In the genomic region with DNA sequence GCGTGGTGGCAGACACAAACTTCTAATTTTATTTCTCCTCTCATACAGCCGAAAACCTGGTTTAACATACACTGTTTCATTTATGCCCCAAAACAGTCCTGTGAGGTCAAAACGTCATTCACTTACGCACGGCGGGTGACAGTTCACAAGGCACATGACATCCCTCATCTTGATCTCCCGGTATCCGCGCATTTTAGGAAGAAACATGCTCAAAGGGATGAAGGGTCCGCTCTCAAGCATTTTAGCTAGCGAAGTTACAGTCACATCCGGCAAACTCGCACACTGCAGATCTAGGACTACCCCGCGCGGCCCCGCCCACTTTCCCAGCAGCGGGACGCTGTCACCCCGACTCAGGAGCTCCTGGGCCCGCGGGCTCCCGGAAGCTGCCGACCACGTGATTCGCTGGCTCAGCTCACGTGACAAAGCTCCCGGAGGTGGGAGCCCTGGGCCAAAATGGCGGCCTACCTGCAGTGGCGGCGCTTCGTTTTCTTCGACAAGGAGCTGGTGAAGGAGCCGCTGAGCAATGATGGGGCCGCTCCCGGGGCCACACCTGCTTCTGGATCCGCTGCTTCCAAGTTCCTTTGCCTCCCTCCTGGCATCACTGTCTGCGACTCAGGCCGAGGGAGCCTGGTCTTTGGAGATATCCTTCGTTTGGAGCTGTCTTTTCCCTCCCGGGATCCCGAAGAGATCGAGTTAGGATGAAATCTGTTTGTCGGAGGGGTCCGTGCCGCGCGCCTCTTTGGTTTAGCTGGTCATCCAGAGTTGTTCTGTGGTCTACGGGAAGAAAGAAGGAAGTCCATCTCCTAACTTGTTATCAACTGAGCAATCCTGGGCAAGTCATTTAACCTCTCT, we compare ENCODE assay signal across 8 cellular contexts. TPM values are rescaled to one million over a fixed set of nuclear protein-coding genes. Genes with fewer than 3 reads are reported as not detected.
DNase-seq lines count a peak whose midpoint lies in the region; ATAC-seq, FAIRE-seq and TF ChIP-seq lines count a peak whose summit lies in the region.

A gene (plus strand): TSS at position 448 of the 852 bp plus-strand sequence. CDS start 6 bp downstream, at position 454.

- dilution Hi-C loops in endothelial cell of umbilical vein (cut with MboI; ENCODE audit: extremely low pct_ligation_motif_present, low sequenced_read_pairs): no loop called here

- H3K4me1 ChIP-seq in HUES64 (ENCODE audit: insufficient read depth, low read length): no peaks in the 10 kb centered on the region
- peaks cover 23% of the 10 kb centered on the region for H3K4me1 ChIP-seq in OCI-LY7 (ENCODE audit: insufficient read depth, low read length, poor library complexity, severe bottlenecking)
- H3K4me1 ChIP-seq in endothelial cell of umbilical vein (ENCODE audit: control insufficient read depth, extremely low read depth, insufficient read depth, low read length): peaks cover 3% of the 10 kb centered on the region

- peak; percentile 91 for TF ChIP-seq POLR2A in endothelial cell of umbilical vein (IDR thresholded peaks at IDR 0.05; ENCODE audit: low read depth, low read length)

- POLR2A ChIA-PET in OCI-LY7 (lab: Charles Lee) (interaction anchor here (0.5 to 3.0 kb wide), 17 partner anchors 10 to 162 kb away, joined by 3 to 22 read pairs (median 4); a partner anchor contains a TSS), endothelial cell of umbilical vein (lab: Charles Lee) (interaction anchor here (0.7 to 2.0 kb wide), 5 partner anchors 10 to 34 kb away, joined by 3 to 13 read pairs (median 7); a partner anchor contains a TSS)

- peak within 1 kb of the TSS; percentile 90 for H2AFZ ChIP-seq in OCI-LY7 (ENCODE audit: low read length)
- H2AFZ ChIP-seq in endothelial cell of umbilical vein (ENCODE audit: low read depth, low read length): peak within 1 kb of the TSS; percentile 89

- peak within 1 kb of the TSS; percentile 96 for H3K4me3 ChIP-seq in HUES64 (ENCODE audit: low read length)
- H3K4me3 ChIP-seq in OCI-LY7 (ENCODE audit: low read depth, low read length, poor library complexity, severe bottlenecking): peak within 1 kb of the TSS; percentile 83
- peak within 1 kb of the TSS; percentile 56 to 97 (median 64) for H3K4me3 ChIP-seq in endothelial cell of umbilical vein (replicated peaks in 1 of 3; ENCODE audit: insufficient read depth in 1 of 3, low read depth in 1 of 3, low read length in 3 of 3)

- no peaks in the 10 kb centered on the region for H3K9me2 ChIP-seq in OCI-LY7 (ENCODE audit: insufficient read depth, low read length)

- TSS peak; percentile 89 for BruUV-seq in OCI-LY7 (replicated peaks; lab: Mats Ljungman, UMichigan)
- BruUV-seq in endothelial cell of umbilical vein (replicated peaks; lab: Mats Ljungman, UMichigan): TSS peak; percentile 78

- WGBS in HUES64: under 1% methylated on average over 49 of the region's 49 CpGs

- peak; percentile 95 for FAIRE-seq in endothelial cell of umbilical vein (lab: Jason Lieb, UNC)

- H3K36me3 ChIP-seq in HUES64 (ENCODE audit: insufficient read depth, low read length) (peaks cover 27% of the 10 kb centered on the region), OCI-LY7 (ENCODE audit: insufficient read depth, low read length) (peaks cover 24% of the 10 kb centered on the region), endothelial cell of umbilical vein (ENCODE audit: control insufficient read depth in 2 of 2, extremely low read depth in 1 of 2, insufficient read depth in 2 of 2, low read length in 2 of 2) (peaks cover 4 to 8% of the 10 kb centered on the region in 2 experiments)

- no peaks in the 10 kb centered on the region for H3K9me1 ChIP-seq in endothelial cell of umbilical vein (replicated peaks; ENCODE audit: control insufficient read depth, extremely low read depth, insufficient read depth, low read length)

- H3K9me3 ChIP-seq in HUES64 (ENCODE audit: insufficient read depth, low read depth, low read length) (no peaks in the 10 kb centered on the region), OCI-LY7 (ENCODE audit: low read length) (no peaks in the 10 kb centered on the region), endothelial cell of umbilical vein (replicated peaks; ENCODE audit: control insufficient read depth, insufficient read depth, low read length) (no peaks in the 10 kb centered on the region)

- TF ChIP-seq CTCF in OCI-LY7 (conservative IDR thresholded peaks at IDR 0.05; ENCODE audit: low read length): no peak
- no peak for TF ChIP-seq CTCF in endothelial cell of umbilical vein (IDR thresholded peaks at IDR 0.05; ENCODE audit: extremely low read depth in 1 of 2, insufficient read depth in 1 of 2, low read depth in 1 of 2, low read length in 2 of 2)

- CTCF ChIA-PET in OCI-LY7 (lab: Charles Lee; ENCODE audit: unreplicated experiment): no interaction called here
- CTCF ChIA-PET in endothelial cell of umbilical vein (lab: Charles Lee): interaction anchor here (0.8 to 2.4 kb wide), 15 partner anchors 9 to 289 kb away, joined by 3 to 29 read pairs (median 6); a partner anchor contains a TSS

- ATAC-seq in GM21447 (IDR thresholded peaks at IDR 0.05; ENCODE audit: unreplicated experiment): peak; percentile 89

- peak within 1 kb of the TSS; percentile 90 for H3K9ac ChIP-seq in HUES64 (ENCODE audit: low read depth, low read length)
- peak within 1 kb of the TSS; percentile 89 for H3K9ac ChIP-seq in endothelial cell of umbilical vein (replicated peaks; ENCODE audit: extremely low read depth, insufficient read depth, low read length)

- intact Hi-C loops in OCI-LY7 (cut with micrococcal nuclease; ENCODE audit: unreplicated experiment) (loop anchor here (1.0 to 5.0 kb wide), 3 partner anchors 17 to 255 kb away; a partner anchor contains a TSS), endothelial cell of umbilical vein (cut with micrococcal nuclease) (loop anchor here (1.0 to 5.0 kb wide), 5 partner anchors 10 to 250 kb away; a partner anchor contains a TSS)

- H4K20me1 ChIP-seq in OCI-LY7 (ENCODE audit: insufficient read depth, low read length): no peaks in the 10 kb centered on the region
- H4K20me1 ChIP-seq in endothelial cell of umbilical vein (replicated peaks; ENCODE audit: control insufficient read depth, extremely low read depth, insufficient read depth, low read length): no peaks in the 10 kb centered on the region

- H3K27ac ChIP-seq in HUES64 (ENCODE audit: low read depth, low read length) (peak within 1 kb of the TSS; percentile 67), OCI-LY7 (ENCODE audit: low read depth, low read length, poor library complexity, severe bottlenecking) (peak within 1 kb of the TSS; percentile 75), endothelial cell of umbilical vein (ENCODE audit: insufficient read depth, low read depth, low read length) (peak within 1 kb of the TSS; percentile 45)

- H3K79me2 ChIP-seq in OCI-LY7 (ENCODE audit: insufficient read depth, low read depth, low read length): peaks cover 25% of the 10 kb centered on the region
- H3K79me2 ChIP-seq in endothelial cell of umbilical vein (ENCODE audit: control insufficient read depth, insufficient read depth, low read length): peaks cover 14% of the 10 kb centered on the region

- H3K4me2 ChIP-seq in OCI-LY7 (ENCODE audit: low read length) (peak within 1 kb of the TSS; percentile 88), endothelial cell of umbilical vein (ENCODE audit: insufficient read depth, low read length) (peak within 1 kb of the TSS; percentile 88)

- DNase-seq in D341Med (ENCODE audit: low spot score): peak; percentile 98
- peak; percentile 98 for DNase-seq in OCI-LY7 (ENCODE audit: low spot score)
- peak; percentile 97 for DNase-seq in activated T-cell treated with anti-CD3 and anti-CD28 coated beads for 1 hour (ENCODE audit: low read depth)
- peak; percentile 95 for DNase-seq in endothelial cell of umbilical vein (ENCODE audit: low read depth, low spot score)
- DNase-seq in middle frontal gyrus (ENCODE audit: extremely low spot score, low spot score): peak; percentile 95
- peak; percentile 97 to 98 for DNase-seq in stimulated activated CD8-positive, alpha-beta memory T cell treated with anti-CD3 and anti-CD28 coated beads, Interleukin-2, amount 100 ng/mL, for 48 hours (ENCODE audit: low read depth in 2 of 2)

- H3K27me3 ChIP-seq in HUES64 (ENCODE audit: insufficient read depth, low read length) (no peaks in the 10 kb centered on the region), endothelial cell of umbilical vein (ENCODE audit: control insufficient read depth in 2 of 2, insufficient read depth in 2 of 2, low read length in 2 of 2) (no peaks in the 10 kb centered on the region)

TF ChIP-seq in endothelial cell of umbilical vein, 7 proteins besides CTCF, POLR2A, EP300 and RAD21:
- TF ChIP-seq FOS (IDR thresholded peaks at IDR 0.05; ENCODE audit: borderline replicate concordance, insufficient read depth, low read length) (no peak), POLR2AphosphoS5 (IDR thresholded peaks at IDR 0.05; ENCODE audit: insufficient read depth, low read depth, low read length) (peak; percentile 94), JUN (IDR thresholded peaks at IDR 0.05; ENCODE audit: borderline replicate concordance, insufficient read depth, insufficient read length, low read depth) (no peak)
- TF ChIP-seq, protein P1, sequence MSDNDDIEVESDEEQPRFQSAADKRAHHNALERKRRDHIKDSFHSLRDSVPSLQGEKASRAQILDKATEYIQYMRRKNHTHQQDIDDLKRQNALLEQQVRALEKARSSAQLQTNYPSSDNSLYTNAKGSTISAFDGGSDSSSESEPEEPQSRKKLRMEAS (IDR thresholded peaks at IDR 0.05; ENCODE audit: insufficient read depth, insufficient read length): peak; percentile 97

RNA-seq across cellular contexts. Expression of the gene that starts here (rescaled TPM):
- 18.2 TPM for polyA plus RNA-seq in HUES64 (2013, experiment 1 of 2)
- 16.6 TPM for polyA plus RNA-seq in HUES64 (2013, experiment 2 of 2)
- 32.2 and 46.1 TPM in 2 replicates for total RNA-seq in OCI-LY7 (2014; rRNA removed; shearing (Covaris generic))
- total RNA-seq in OCI-LY7 (2022): 23.3 and 25.7 TPM in 2 replicates
- 27.0 and 31.0 TPM in 2 replicates for total RNA-seq in endothelial cell of umbilical vein
- 25.4 and 26.4 TPM in 2 replicates for polyA plus RNA-seq in endothelial cell of umbilical vein
- polyA plus RNA-seq in endothelial cell of umbilical vein (2011; cell fraction: cytosol; rRNA removed): 20.2 and 20.7 TPM in 2 replicates
- polyA plus RNA-seq in endothelial cell of umbilical vein (2011; cell fraction: nucleus; rRNA removed): 55.8 and 72.8 TPM in 2 replicates
- 31.0 and 34.4 TPM in 2 replicates for polyA plus RNA-seq in endothelial cell of umbilical vein (2012)
- 30.4 and 39.4 TPM in 2 replicates for polyA minus RNA-seq in endothelial cell of umbilical vein
- polyA minus RNA-seq in endothelial cell of umbilical vein (2011; cell fraction: cytosol; rRNA and poly(A)+ RNA removed): 10.0 TPM
- polyA minus RNA-seq in endothelial cell of umbilical vein (2011; cell fraction: nucleus; rRNA and poly(A)+ RNA removed): 28.3 and 30.2 TPM in 2 replicates

Comparison
In these comparisons a context has a peak if more than half of its experiments do, and no peak if none do; other contexts are left out.
1. Peak in every context shown above with its lines: DNase-seq, ATAC-seq, H3K4me3 ChIP-seq and H3K27ac ChIP-seq.